8 cellular contexts compared by ENCODE assay signal in the genomic region with DNA sequence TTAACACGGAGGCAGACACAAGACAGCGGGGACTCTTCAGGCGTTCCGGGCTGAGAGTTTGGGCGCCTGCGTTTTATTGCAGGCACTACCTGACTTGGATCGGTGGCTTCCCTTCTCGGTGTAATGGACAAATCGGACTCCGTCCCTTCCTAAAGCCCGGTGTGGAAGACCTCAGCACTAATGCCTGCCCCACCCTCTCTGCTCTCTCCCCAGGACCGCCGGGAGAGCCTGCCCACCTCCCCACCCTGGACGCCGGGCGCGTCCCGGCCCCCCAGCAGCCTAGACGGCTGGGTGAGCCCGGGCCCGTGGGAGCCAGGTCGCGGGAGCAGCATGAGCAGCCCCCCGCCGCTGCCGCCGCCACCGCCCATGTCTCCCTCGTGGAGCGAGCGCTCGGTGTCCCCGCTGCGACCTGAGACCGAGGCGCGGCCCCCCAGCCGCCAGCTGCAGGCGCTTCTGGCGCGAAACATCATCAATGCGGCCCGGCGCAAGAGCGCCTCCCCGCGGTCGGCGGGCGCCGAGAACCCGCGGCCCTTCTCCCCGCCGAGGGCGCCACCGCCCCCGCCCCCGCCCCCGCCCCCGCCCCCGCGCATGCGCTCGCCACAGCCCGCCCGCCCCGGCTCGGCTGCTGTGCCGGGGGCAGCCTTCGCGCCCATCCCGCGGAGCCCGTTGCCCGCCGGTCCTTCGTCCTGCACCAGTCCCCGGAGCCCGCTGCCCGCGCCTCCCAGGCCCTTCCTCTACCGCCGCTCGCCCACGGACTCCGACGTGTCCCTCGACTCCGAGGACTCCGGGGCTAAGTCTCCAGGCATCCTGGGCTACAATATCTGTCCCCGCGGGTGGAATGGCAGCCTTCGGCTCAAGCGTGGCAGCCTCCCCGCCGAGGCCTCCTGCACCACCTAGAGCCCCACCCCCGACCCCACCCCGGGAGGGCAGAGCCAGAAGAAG. TPM values are rescaled to one million over a fixed set of nuclear protein-coding genes. Genes with fewer than 3 reads are reported as not detected.
A peak's percentile ranks its signal among the peaks of the same experiment; 100 is the strongest.
DNase-seq lines count a peak whose midpoint lies in the region; ATAC-seq and TF ChIP-seq lines count a peak whose summit lies in the region.

No MANE protein-coding gene starts in this region.

- TF ChIP-seq POLR2A in GM18505 (IDR thresholded peaks at IDR 0.05; ENCODE audit: borderline replicate concordance, extremely low read depth, insufficient read depth, insufficient read length), result no peak

- peak overlapping the region; percentile 36 for H2AFZ ChIP-seq in mesenchymal stem cell (ENCODE audit: low read depth, low read length)

- no peak overlapping the region for H3K23ac ChIP-seq in mesenchymal stem cell (ENCODE audit: low read length in 2 of 2)

- ATAC-seq in GM18505 (IDR thresholded peaks at IDR 0.05; ENCODE audit: unreplicated experiment) (peak; percentile 79), HG03066 (IDR thresholded peaks at IDR 0.05; ENCODE audit: low read depth, unreplicated experiment) (peak; percentile 77)

- CTCF ChIA-PET in activated CD4-positive, alpha-beta T cell treated with anti-CD3 and anti-CD28 coated beads, Interleukin-2, amount 10 ng/mL, durations not matched to agents 7 days and 5 days (lab: Charles Lee), result interaction anchor here (0.7 to 1.6 kb wide), 11 partner anchors 10 to 196 kb away, joined by 3 to 11 read pairs (median 3); partner anchors contain the start of genes IRGM and SMIM3

- H3K27me3 Mint-ChIP-seq in activated CD4-positive, alpha-beta T cell treated with anti-CD3 and anti-CD28 coated beads, Interleukin-2, amount 10 ng/mL, durations not matched to agents 7 days and 5 days, result peaks cover 3% of the 10 kb centered on the region

- no peaks in the 10 kb centered on the region for H3K36me3 ChIP-seq in ectodermal cell (ENCODE audit: control insufficient read depth, insufficient read depth, low read length)
- H3K36me3 ChIP-seq in mesenchymal stem cell (ENCODE audit: control insufficient read depth in 1 of 2, insufficient read depth in 2 of 2, low read depth in 1 of 2, low read length in 2 of 2), result peaks cover 0 to 14% of the 10 kb centered on the region in 2 experiments

- H3K4me3 Mint-ChIP-seq in activated CD4-positive, alpha-beta T cell treated with anti-CD3 and anti-CD28 coated beads, Interleukin-2, amount 10 ng/mL, durations not matched to agents 7 days and 5 days, result peak overlapping the region; percentile 69

- H3K27ac ChIP-seq in ectodermal cell (ENCODE audit: insufficient read depth, low read depth, low read length, poor library complexity, severe bottlenecking) (no peak overlapping the region), mesenchymal stem cell (ENCODE audit: low read length, poor library complexity, severe bottlenecking) (no peak overlapping the region)

- peak overlapping the region in 1 of 2 experiments; percentile 83 for H2BK12ac ChIP-seq in mesenchymal stem cell (ENCODE audit: low read length in 2 of 2)

- no peaks in the 10 kb centered on the region for H3K9me3 ChIP-seq in ectodermal cell (ENCODE audit: control insufficient read depth, low read length)
- H3K9me3 ChIP-seq in mesenchymal stem cell (ENCODE audit: control insufficient read depth, low read length), result no peaks in the 10 kb centered on the region

- DNase-seq in 8988T, result peak; percentile 98
- peak; percentile 69 for DNase-seq in NCI-H345 treated with DMSO at 0.1 percent for 48 hours (lab: John Stamatoyannopoulos, UW; ENCODE audit: unreplicated experiment)
- peak; percentile 78 for DNase-seq in activated CD4-positive, alpha-beta T cell treated with anti-CD3 and anti-CD28 coated beads, Interleukin-2, amount 10 ng/mL, durations not matched to agents 7 days and 5 days
- peak; percentile 57 for DNase-seq in mesenchymal stem cell
- peak; percentile 45 for DNase-seq in stimulated activated CD8-positive, alpha-beta memory T cell treated with anti-CD3 and anti-CD28 coated beads, Interleukin-15, amount 100 ng/mL, for 24 hours (ENCODE audit: low read depth)

- H2BK120ac ChIP-seq in mesenchymal stem cell (ENCODE audit: low read depth, low read length), result peak overlapping the region; percentile 80

- H3K4me1 ChIP-seq in ectodermal cell (ENCODE audit: control insufficient read depth, insufficient read depth, low read length) (peaks cover 23% of the 10 kb centered on the region), mesenchymal stem cell (ENCODE audit: control insufficient read depth, insufficient read depth, low read depth, low read length) (peaks cover 26% of the 10 kb centered on the region)

- peak overlapping the region; percentile 58 for H3K4me3 ChIP-seq in ectodermal cell (ENCODE audit: insufficient read depth, low read depth, low read length)
- H3K4me3 ChIP-seq in mesenchymal stem cell (ENCODE audit: insufficient read depth in 1 of 2, low read depth in 1 of 2, low read length in 2 of 2), result peak overlapping the region; percentile 61 to 76

- H3K18ac ChIP-seq in mesenchymal stem cell (ENCODE audit: low read depth in 1 of 2, low read length in 2 of 2), result peak overlapping the region; percentile 77 to 85

- no peaks in the 10 kb centered on the region for H3K79me1 ChIP-seq in mesenchymal stem cell (replicated peaks; ENCODE audit: low read length, poor library complexity, severe bottlenecking)

- H3K4ac ChIP-seq in mesenchymal stem cell (ENCODE audit: low read depth in 1 of 2, low read length in 2 of 2), result peak overlapping the region; percentile 35 to 89

- H4K8ac ChIP-seq in mesenchymal stem cell (ENCODE audit: low read length), result peak overlapping the region; percentile 78

- peak overlapping the region; percentile 70 for H3K9ac ChIP-seq in mesenchymal stem cell (ENCODE audit: low read length)

- POLR2A ChIA-PET in activated CD4-positive, alpha-beta T cell treated with anti-CD3 and anti-CD28 coated beads, Interleukin-2, amount 10 ng/mL, durations not matched to agents 7 days and 5 days (lab: Charles Lee), result no interaction called here

- H3K14ac ChIP-seq in mesenchymal stem cell (ENCODE audit: low read length in 2 of 2), result no peak overlapping the region

- H2BK15ac ChIP-seq in mesenchymal stem cell (ENCODE audit: low read depth, poor library complexity, severe bottlenecking), result peak overlapping the region; percentile 87

- H2AK5ac ChIP-seq in mesenchymal stem cell (ENCODE audit: low read length, severe bottlenecking), result no peak overlapping the region

- H4K91ac ChIP-seq in mesenchymal stem cell (ENCODE audit: low read length), result peak overlapping the region; percentile 57

- H2BK5ac ChIP-seq in mesenchymal stem cell (ENCODE audit: low read depth, low read length, poor library complexity, severe bottlenecking), result no peak overlapping the region

- no peaks in the 10 kb centered on the region for H3K36me3 Mint-ChIP-seq in activated CD4-positive, alpha-beta T cell treated with anti-CD3 and anti-CD28 coated beads, Interleukin-2, amount 10 ng/mL, durations not matched to agents 7 days and 5 days (ENCODE audit: low read depth)

- 1% methylated on average over 97 to 98 of the region's 99 CpGs for WGBS in ectodermal cell, 2 experiments
- WGBS in mesenchymal stem cell, result 3% methylated on average over 59 of the region's 99 CpGs

- no peaks in the 10 kb centered on the region for H3K9me3 Mint-ChIP-seq in activated CD4-positive, alpha-beta T cell treated with anti-CD3 and anti-CD28 coated beads, Interleukin-2, amount 10 ng/mL, durations not matched to agents 7 days and 5 days

- H3K27ac Mint-ChIP-seq in activated CD4-positive, alpha-beta T cell treated with anti-CD3 and anti-CD28 coated beads, Interleukin-2, amount 10 ng/mL, durations not matched to agents 7 days and 5 days, result peak overlapping the region; percentile 65

- no peaks in the 10 kb centered on the region for H3K27me3 ChIP-seq in ectodermal cell (ENCODE audit: control insufficient read depth, insufficient read depth, low read length, poor library complexity, severe bottlenecking)
- peaks cover 6 to 7% of the 10 kb centered on the region in 2 experiments for H3K27me3 ChIP-seq in mesenchymal stem cell (ENCODE audit: control insufficient read depth in 1 of 2, insufficient read depth in 1 of 2, low read length in 2 of 2)

- H3K4me1 Mint-ChIP-seq in activated CD4-positive, alpha-beta T cell treated with anti-CD3 and anti-CD28 coated beads, Interleukin-2, amount 10 ng/mL, durations not matched to agents 7 days and 5 days, result peaks cover 7% of the 10 kb centered on the region

- peak overlapping the region; percentile 88 for H3K4me2 ChIP-seq in mesenchymal stem cell (ENCODE audit: low read length, poor library complexity, severe bottlenecking)

RNA-seq across cellular contexts. Expression of gene MYOZ3, which starts 4.6 kb away (rescaled TPM):
- total RNA-seq in activated CD4-positive, alpha-beta T cell treated with anti-CD3 and anti-CD28 coated beads, Interleukin-2, amount 10 ng/mL, durations not matched to agents 7 days and 5 days, result under 1 TPM in 1 of 2 experiments, not detected in 1; 0.05 TPM
- 1.6 TPM for polyA plus RNA-seq in ectodermal cell (2013, experiment 1 of 4)
- polyA plus RNA-seq in ectodermal cell (2013, experiment 2 of 4), result 0.80 TPM
- polyA plus RNA-seq in ectodermal cell (2013, experiment 3 of 4), result 1.0 TPM
- polyA plus RNA-seq in ectodermal cell (2013, experiment 4 of 4), result 0.65 TPM
- 1.6 TPM for polyA plus RNA-seq in mesenchymal stem cell (2013, experiment 1 of 2)
- polyA plus RNA-seq in mesenchymal stem cell (2013, experiment 2 of 2), result 1.8 TPM

RNA-seq across cellular contexts. Expression of gene SYNPO, which starts 16.0 kb away (rescaled TPM):
- total RNA-seq in activated CD4-positive, alpha-beta T cell treated with anti-CD3 and anti-CD28 coated beads, Interleukin-2, amount 10 ng/mL, durations not matched to agents 7 days and 5 days, result under 1 TPM; 0.05 to 0.08 TPM
- polyA plus RNA-seq in ectodermal cell (2013, experiment 1 of 4), result 1.8 TPM
- 1.6 TPM for polyA plus RNA-seq in ectodermal cell (2013, experiment 2 of 4)
- polyA plus RNA-seq in ectodermal cell (2013, experiment 3 of 4), result 1.4 TPM
- polyA plus RNA-seq in ectodermal cell (2013, experiment 4 of 4), result 2.1 TPM
- polyA plus RNA-seq in mesenchymal stem cell (2013, experiment 1 of 2), result 37.8 TPM
- polyA plus RNA-seq in mesenchymal stem cell (2013, experiment 2 of 2), result 39.1 TPM

RNA-seq across cellular contexts. Expression of gene RBM22, which starts 44.4 kb away (rescaled TPM):
- total RNA-seq in activated CD4-positive, alpha-beta T cell treated with anti-CD3 and anti-CD28 coated beads, Interleukin-2, amount 10 ng/mL, durations not matched to agents 7 days and 5 days, result 10 to 100 TPM; 61.9 to 65.6 TPM
- 55.4 TPM for polyA plus RNA-seq in ectodermal cell (2013, experiment 1 of 4)
- 51.1 TPM for polyA plus RNA-seq in ectodermal cell (2013, experiment 2 of 4)
- polyA plus RNA-seq in ectodermal cell (2013, experiment 3 of 4), result 51.8 TPM
- 56.4 TPM for polyA plus RNA-seq in ectodermal cell (2013, experiment 4 of 4)
- polyA plus RNA-seq in mesenchymal stem cell (2013, experiment 1 of 2), result 32.2 TPM
- polyA plus RNA-seq in mesenchymal stem cell (2013, experiment 2 of 2), result 31.6 TPM

Comparison
In these comparisons a context has a peak if more than half of its experiments do, and no peak if none do; other contexts are left out.
1. DNase-seq: peak in every context shown above with its lines; median percentile 98 in 8988T; 78 in activated CD4-positive, alpha-beta T cell treated with anti-CD3 and anti-CD28 coated beads, Interleukin-2, amount 10 ng/mL, durations not matched to agents 7 days and 5 days; 69 in NCI-H345 treated with DMSO at 0.1 percent for 48 hours; 57 in mesenchymal stem cell; 45 in stimulated activated CD8-positive, alpha-beta memory T cell treated with anti-CD3 and anti-CD28 coated beads, Interleukin-15, amount 100 ng/mL, for 24 hours.